24 cellular contexts compared by ENCODE assay signal in genomic region chr1:241375906-241376305, GRCh38. TPM values are rescaled to one million over a fixed set of nuclear protein-coding genes. Genes with fewer than 3 reads are reported as not detected.
"Had no signal": no experiment of that assay in that cellular context is flagged by ENCODE, and none has a peak within 500 bp of the region (broad histone marks: within the 10 kb centered on the region; RNA-seq: fewer than 3 reads in every experiment).

No MANE protein-coding gene starts in this region.

- H3K4me1 Mint-ChIP-seq: activated naive CD4-positive, alpha-beta T cell treated with anti-CD3 and anti-CD28 coated beads, Interleukin-2, amount 50 U/mL, for 24 hours; central memory CD8-positive, alpha-beta T cell had no signal

- DNase-seq: activated CD4-positive, alpha-beta T cell treated with anti-CD3 and anti-CD28 coated beads for 4 hours; activated CD8-positive, alpha-beta T cell treated with anti-CD3 and anti-CD28 coated beads for 36 hours; activated effector memory CD4-positive, alpha-beta T cell treated with Interleukin-2 at 50 U/mL for 16 hours; activated naive CD4-positive, alpha-beta T cell; activated T-cell treated with anti-CD3 and anti-CD28 coated beads, Interleukin-2, amount 50 U/mL, for 24 hours; aorta; Karpas-422; NCI-H1092; NCI-H2029; NCI-H510A treated with DMSO at 0.1 percent for 48 hours; NK-92 treated with Interleukin-12 subunit alpha and Interleukin-12 subunit beta, amount 100 ng/mL, for 24 hours; Peyer's patch; Right ventricle myocardium superior; SJCRH30; SK-N-SH; T-helper 1 cell had no signal

- H3K9me3 Mint-ChIP-seq: activated CD8-positive, alpha-beta T cell treated with anti-CD3 and anti-CD28 coated beads for 36 hours; activated T-helper 1 cell treated with anti-CD3 and anti-CD28 coated beads, Interleukin-12 subunit alpha, Interleukin-12 subunit beta, Interleukin-2, Interleukin-4 antibody, amounts not matched to agents 30 ng/mL and 10 ng/mL and 1 ng/mL, durations not matched to agents 14 hours and 24 hours and 36 hours; central memory CD8-positive, alpha-beta T cell had no signal

- H3K27me3 Mint-ChIP-seq: activated CD8-positive, alpha-beta T cell treated with anti-CD3 and anti-CD28 coated beads for 36 hours; activated T-cell treated with anti-CD3 and anti-CD28 coated beads, Interleukin-2, amount 50 U/mL, for 24 hours; central memory CD8-positive, alpha-beta T cell had no signal

- H3K27ac Mint-ChIP-seq: activated CD8-positive, alpha-beta T cell treated with anti-CD3 and anti-CD28 coated beads for 36 hours; activated naive CD4-positive, alpha-beta T cell treated with anti-CD3 and anti-CD28 coated beads, Interleukin-2, amount 50 U/mL, for 24 hours; activated T-cell treated with anti-CD3 and anti-CD28 coated beads, Interleukin-2, amount 50 U/mL, for 24 hours; activated T-helper 1 cell treated with anti-CD3 and anti-CD28 coated beads, Interleukin-12 subunit alpha, Interleukin-12 subunit beta, Interleukin-2, Interleukin-4 antibody, amounts not matched to agents 30 ng/mL and 10 ng/mL and 1 ng/mL, durations not matched to agents 14 hours and 24 hours and 36 hours had no signal

- H3K4me3 Mint-ChIP-seq: activated CD8-positive, alpha-beta T cell treated with anti-CD3 and anti-CD28 coated beads for 36 hours; activated naive CD4-positive, alpha-beta T cell treated with anti-CD3 and anti-CD28 coated beads, Interleukin-2, amount 50 U/mL, for 24 hours; activated T-cell treated with anti-CD3 and anti-CD28 coated beads, Interleukin-2, amount 50 U/mL, for 24 hours; activated T-helper 1 cell treated with anti-CD3 and anti-CD28 coated beads, Interleukin-12 subunit alpha, Interleukin-12 subunit beta, Interleukin-2, Interleukin-4 antibody, amounts not matched to agents 30 ng/mL and 10 ng/mL and 1 ng/mL, durations not matched to agents 14 hours and 24 hours and 36 hours; central memory CD8-positive, alpha-beta T cell had no signal

- H3K36me3 Mint-ChIP-seq: activated naive CD4-positive, alpha-beta T cell treated with anti-CD3 and anti-CD28 coated beads, Interleukin-2, amount 50 U/mL, for 24 hours had no signal

- H3K4me3 ChIP-seq: K562, Peyer's patch, SJCRH30 had no signal

- FAIRE-seq: bronchial epithelial cell, K562 had no signal

- H3K27ac ChIP-seq: Peyer's patch, RWPE1, SJCRH30 had no signal

- ATAC-seq: activated CD4-positive, CD25-positive, alpha-beta regulatory T cell treated with anti-CD3 and anti-CD28 coated beads, Interleukin-2, amount 50 U/mL, for 24 hours; activated CD8-positive, alpha-beta T cell treated with anti-CD3 and anti-CD28 coated beads for 36 hours; K562 had no signal

RNA-seq across cellular contexts. Expression of gene RGS7, which starts 18.9 kb away (rescaled TPM):
- total RNA-seq: activated CD8-positive, alpha-beta T cell treated with anti-CD3 and anti-CD28 coated beads for 36 hours; activated T-helper 1 cell treated with anti-CD3 and anti-CD28 coated beads, Interleukin-12 subunit alpha, Interleukin-12 subunit beta, Interleukin-2, Interleukin-4 antibody, amounts not matched to agents 30 ng/mL and 10 ng/mL and 1 ng/mL, durations not matched to agents 14 hours and 24 hours and 36 hours; aorta; bronchial epithelial cell; K562; Right ventricle myocardium superior; T-helper 2 cell treated with Interferon-gamma antibody and Interleukin-4, amounts not matched to agents 100 ng/mL and 5 ng/mL, for 36 hours had no signal
- polyA plus RNA-seq: aorta, K562 had no signal
